In genomic region chr20:63967330-63968135, GRCh38 we compare ENCODE assay signal across 12 cellular contexts. TPM values are rescaled to one million over a fixed set of nuclear protein-coding genes. Genes with fewer than 3 reads are reported as not detected.
DNase-seq lines count a peak whose midpoint lies in the region; ATAC-seq and TF ChIP-seq lines count a peak whose summit lies in the region.
"Had no signal": no experiment of that assay in that cellular context is flagged by ENCODE, and none has a peak within 500 bp of the region (broad histone marks: within the 10 kb centered on the region; RNA-seq: fewer than 3 reads in every experiment).

No MANE protein-coding gene starts in this region.

- H3K9me3 Mint-ChIP-seq in MCF 10A (ENCODE audit: unreplicated experiment) (no peaks in the 10 kb centered on the region), brain (peaks cover 0 to 2% (median 0%) of the 10 kb centered on the region in 5 experiments)
- no peaks in the 10 kb centered on the region for H3K9me3 Mint-ChIP-seq in naive thymus-derived CD4-positive, alpha-beta T cell

- H4K20me1 ChIP-seq in mammary epithelial cell (ENCODE audit: insufficient read depth, low read length) = no peaks in the 10 kb centered on the region

- no peak for TF ChIP-seq POLR2A in transverse colon (IDR thresholded peaks at IDR 0.05)

- H3K9me3 ChIP-seq in mammary epithelial cell (replicated peaks; ENCODE audit: insufficient read depth, low read length) (no peaks in the 10 kb centered on the region), transverse colon (no peaks in the 10 kb centered on the region)
- H3K9me3 ChIP-seq in naive thymus-derived CD4-positive, alpha-beta T cell (ENCODE audit: control insufficient read depth in 2 of 3, low read length in 3 of 3) = peaks cover 0 to 9% (median 0%) of the 10 kb centered on the region in 3 experiments

- no peak overlapping the region for H3K4me2 ChIP-seq in mammary epithelial cell (ENCODE audit: insufficient read depth, low read depth, low read length)

- dilution Hi-C loops in mammary epithelial cell (cut with HindIII; ENCODE audit: low sequenced_read_pairs) = loop anchor here (5.0 kb wide), 1 partner anchor 85 kb away; no protein-coding TSS in a partner anchor

- ATAC-seq in naive thymus-derived CD4-positive, alpha-beta T cell = no peak
- ATAC-seq in HG03457 (IDR thresholded peaks at IDR 0.05; ENCODE audit: unreplicated experiment) (no peak), HG03432 (IDR thresholded peaks at IDR 0.05; ENCODE audit: unreplicated experiment) (no peak)

- WGBS in mammary epithelial cell (ENCODE audit: low coverage, missing lambda C conversion rate) = 84% methylated on average over 23 of the region's 28 CpGs
- 83 to 96% methylated on average over 5 to 22 of the region's 28 CpGs for WGBS in transverse colon (ENCODE audit: low coverage in 1 of 2), 2 donors

- POLR2A ChIA-PET in MCF 10A (lab: Yijun Ruan, JAX) = interaction anchor here (1.6 to 3.2 kb wide), 3 partner anchors 9 to 13 kb away, joined by 9 to 26 read pairs (median 23); partner anchors contain the start of genes PRPF6, SAMD10 and UCKL1
- POLR2A ChIA-PET in naive thymus-derived CD4-positive, alpha-beta T cell (lab: Charles Lee) = interaction anchor here (0.6 to 3.5 kb wide), 7 partner anchors 8 to 16 kb away, joined by 3 to 21 read pairs (median 4); partner anchors contain the start of genes PRPF6 and UCKL1

- H3K4me3 Mint-ChIP-seq in MCF 10A (ENCODE audit: unreplicated experiment) (peak overlapping the region; percentile 75), brain (peak overlapping the region in 4 of 5 experiments; percentile 53 to 84 (median 82))
- peak overlapping the region in 7 of 10 donors; percentile 12 to 91 (median 82) for H3K4me3 Mint-ChIP-seq in naive thymus-derived CD4-positive, alpha-beta T cell

- CTCF ChIA-PET in MCF 10A (lab: Yijun Ruan, JAX) (interaction anchor here (1.1 kb wide), 1 partner anchor 472 kb away, joined by 3 read pairs; no protein-coding TSS in a partner anchor), mammary epithelial cell (lab: Charles Lee; ENCODE audit: low non-redundant PET) (no interaction called here)
- CTCF ChIA-PET in naive thymus-derived CD4-positive, alpha-beta T cell (lab: Charles Lee) = interaction anchor here (1.3 kb wide), 1 partner anchor 70 kb away, joined by 3 read pairs; no protein-coding TSS in a partner anchor

- H3K4me3 ChIP-seq in mammary epithelial cell (replicated peaks in 1 of 3; ENCODE audit: insufficient read depth in 1 of 3, low read depth in 2 of 3, low read length in 3 of 3) (no peak overlapping the region), transverse colon (no peak overlapping the region)
- H3K4me3 ChIP-seq in naive thymus-derived CD4-positive, alpha-beta T cell (ENCODE audit: low read length) = no peak overlapping the region

- H3K36me3 Mint-ChIP-seq in MCF 10A (ENCODE audit: insufficient read depth, unreplicated experiment) (peaks cover 9% of the 10 kb centered on the region), brain (peaks cover 24% of the 10 kb centered on the region)
- H3K36me3 Mint-ChIP-seq in naive thymus-derived CD4-positive, alpha-beta T cell = peaks cover 0 to 29% (median 0%) of the 10 kb centered on the region in 5 donors

- H3K27me3 ChIP-seq in mammary epithelial cell (ENCODE audit: insufficient read depth, low read length) (no peaks in the 10 kb centered on the region), transverse colon (peaks cover 13% of the 10 kb centered on the region)
- H3K27me3 ChIP-seq in naive thymus-derived CD4-positive, alpha-beta T cell (ENCODE audit: control insufficient read depth in 2 of 2, insufficient read depth in 2 of 2, low read length in 2 of 2) = no peaks in the 10 kb centered on the region

- no peak for TF ChIP-seq CTCF in MCF 10A (IDR thresholded peaks at IDR 0.05; ENCODE audit: unreplicated experiment)
- no peak for TF ChIP-seq CTCF in mammary epithelial cell (conservative IDR thresholded peaks at IDR 0.05 in 1 of 2, IDR thresholded peaks at IDR 0.05 in 1 of 2; ENCODE audit: extremely low read depth in 1 of 2, insufficient read depth in 1 of 2, low read depth in 1 of 2, low read length in 2 of 2)
- TF ChIP-seq CTCF in brain (conservative IDR thresholded peaks at IDR 0.05) = no peak
- no peak for TF ChIP-seq CTCF in transverse colon (IDR thresholded peaks at IDR 0.05)

- H3K36me3 ChIP-seq in mammary epithelial cell (ENCODE audit: insufficient read depth, low read length) = no peaks in the 10 kb centered on the region
- peaks cover 0 to 44% (median 6%) of the 10 kb centered on the region in 3 experiments for H3K36me3 ChIP-seq in naive thymus-derived CD4-positive, alpha-beta T cell (ENCODE audit: control insufficient read depth in 2 of 3, insufficient read depth in 3 of 3, low read length in 3 of 3)
- H3K36me3 ChIP-seq in transverse colon = no peaks in the 10 kb centered on the region

- DNase-seq in MCF 10A (ENCODE audit: unreplicated experiment) (no peak), mammary epithelial cell (no peak), transverse colon (peak; percentile 8), activated gamma-delta T cell (lab: John Stamatoyannopoulos, UW) (no peak)
- peak in 1 of 9 donors; percentile 3 for DNase-seq in naive thymus-derived CD4-positive, alpha-beta T cell
- DNase-seq: anterior cingulate cortex, cortex of kidney, NCI-H1417 treated with DMSO at 0.1 percent for 48 hours, NCI-H345 had no signal

- H3K27ac ChIP-seq in mammary epithelial cell (ENCODE audit: insufficient read depth, low read depth, low read length) (no peak overlapping the region), transverse colon (no peak overlapping the region)
- peak overlapping the region; percentile 80 for H3K27ac ChIP-seq in naive thymus-derived CD4-positive, alpha-beta T cell (ENCODE audit: low read depth, low read length)

- intact Hi-C loops in MCF 10A (cut with micrococcal nuclease) = no loop called here
- intact Hi-C loops in mammary epithelial cell (cut with micrococcal nuclease) = no loop called here
- intact Hi-C loops in naive thymus-derived CD4-positive, alpha-beta T cell (cut with micrococcal nuclease) = no loop called here
- intact Hi-C loops in transverse colon (cut with DNase I; ENCODE audit: low total_unique reads) = no loop called here

- H3K4me1 ChIP-seq in mammary epithelial cell (ENCODE audit: insufficient read depth, low read length) (peaks cover 13% of the 10 kb centered on the region), transverse colon (peaks cover 8 to 16% (median 11%) of the 10 kb centered on the region in 4 donors)
- peaks cover 9% of the 10 kb centered on the region in 2 donors for H3K4me1 ChIP-seq in naive thymus-derived CD4-positive, alpha-beta T cell (ENCODE audit: control insufficient read depth in 2 of 2, insufficient read depth in 2 of 2, low read length in 2 of 2)

- H3K9ac ChIP-seq in mammary epithelial cell (ENCODE audit: insufficient read depth, low read length) = no peak overlapping the region

- H3K27me3 Mint-ChIP-seq in MCF 10A (ENCODE audit: insufficient read depth, unreplicated experiment) (no peaks in the 10 kb centered on the region), brain (peaks cover 3% of the 10 kb centered on the region)
- H3K27me3 Mint-ChIP-seq in naive thymus-derived CD4-positive, alpha-beta T cell = peaks cover 0 to 2% (median 0%) of the 10 kb centered on the region in 5 donors

- no peak for TF ChIP-seq EP300 in transverse colon (IDR thresholded peaks at IDR 0.05; ENCODE audit: low read depth)

- H3K4me1 Mint-ChIP-seq in MCF 10A (ENCODE audit: insufficient read depth, unreplicated experiment) = peaks cover 13% of the 10 kb centered on the region
- H3K4me1 Mint-ChIP-seq in brain = peaks cover 20% of the 10 kb centered on the region
- peaks cover 0 to 23% (median 17%) of the 10 kb centered on the region in 7 donors for H3K4me1 Mint-ChIP-seq in naive thymus-derived CD4-positive, alpha-beta T cell

- peaks cover 12% of the 10 kb centered on the region for H3K79me2 ChIP-seq in mammary epithelial cell (ENCODE audit: insufficient read depth, low read length)

- H3K27ac Mint-ChIP-seq in MCF 10A (ENCODE audit: low read depth, unreplicated experiment) (no peak overlapping the region), brain (peak overlapping the region in 3 of 5 experiments; percentile 48 to 81 (median 59))
- H3K27ac Mint-ChIP-seq in naive thymus-derived CD4-positive, alpha-beta T cell = peak overlapping the region in 6 of 9 donors; percentile 71 to 91 (median 87)

- BruUV-seq in MCF 10A (replicated peaks; lab: Mats Ljungman, UMichigan) (no TSS peak), mammary epithelial cell (replicated peaks; lab: Mats Ljungman, UMichigan) (no TSS peak)

- in situ Hi-C loops in mammary epithelial cell (cut with MboI; ENCODE audit: low sequenced_read_pairs in 2 of 2) (no loop called here), transverse colon (cut with MboI; ENCODE audit: low pct_ligation_motif_present in 1 of 4, low pct_unique_long_range_greater_than_20kb in 1 of 4, low sequenced_read_pairs in 3 of 4) (no loop called here)

- H2AFZ ChIP-seq in mammary epithelial cell (ENCODE audit: low read depth, low read length) = no peak overlapping the region

RNA-seq across cellular contexts. Expression of gene ZNF512B, which starts 2.2 kb away (rescaled TPM):
- total RNA-seq in MCF 10A (2022) (23.5 and 26.6 TPM in 2 replicates), mammary epithelial cell (10 to 100 TPM in 1 of 2 donors, 1 to 10 TPM in 1; 9.2 to 17.2 TPM), transverse colon (1 to 10 TPM; 1.8 to 5.2 (median 2.1) TPM)
- polyA plus RNA-seq in mammary epithelial cell (3.2 TPM), brain (ENCODE audit: insufficient read depth, low read depth, low replicate concordance) (15.2 TPM)
- 3.9 TPM for polyA minus RNA-seq in mammary epithelial cell
- total RNA-seq in naive thymus-derived CD4-positive, alpha-beta T cell = 10 to 100 TPM; 17.7 to 29.8 (median 26.3) TPM
- 1 to 10 TPM; 1.1 to 2.4 TPM for polyA plus RNA-seq in naive thymus-derived CD4-positive, alpha-beta T cell

RNA-seq across cellular contexts. Expression of gene UCKL1, which starts 11.3 kb away (rescaled TPM):
- total RNA-seq in MCF 10A (2022) (38.6 and 43.7 TPM in 2 replicates), mammary epithelial cell (10 to 100 TPM; 28.5 to 34.3 TPM), transverse colon (100 to 1,000 TPM in 1 of 4 donors, 10 to 100 TPM in 3; 41.1 to 189 (median 68.5) TPM)
- polyA plus RNA-seq in mammary epithelial cell (37.0 TPM), brain (ENCODE audit: insufficient read depth, low read depth, low replicate concordance) (45.7 TPM)
- polyA minus RNA-seq in mammary epithelial cell = 17.7 TPM
- 10 to 100 TPM; 42.0 to 49.0 (median 46.6) TPM for total RNA-seq in naive thymus-derived CD4-positive, alpha-beta T cell
- 10 to 100 TPM; 20.5 to 33.0 TPM for polyA plus RNA-seq in naive thymus-derived CD4-positive, alpha-beta T cell

RNA-seq across cellular contexts. Expression of gene SAMD10, which starts 11.9 kb away (rescaled TPM):
- total RNA-seq in MCF 10A (2022) (4.4 and 4.5 TPM in 2 replicates), mammary epithelial cell (1 to 10 TPM; 1.5 to 3.5 TPM), transverse colon (10 to 100 TPM in 3 of 4 donors, 1 to 10 TPM in 1; 5.9 to 86.2 (median 19.4) TPM)
- polyA plus RNA-seq in mammary epithelial cell (0.83 TPM), brain (ENCODE audit: insufficient read depth, low read depth, low replicate concordance) (29.4 TPM)
- 0.67 TPM for polyA minus RNA-seq in mammary epithelial cell
- 10 to 100 TPM; 10.2 to 37.8 (median 22.7) TPM for total RNA-seq in naive thymus-derived CD4-positive, alpha-beta T cell
- 10 to 100 TPM; 11.5 to 14.2 TPM for polyA plus RNA-seq in naive thymus-derived CD4-positive, alpha-beta T cell

RNA-seq across cellular contexts. Expression of gene PRPF6, which starts 13.4 kb away (rescaled TPM):
- total RNA-seq in MCF 10A (2022) = 70.9 and 88.5 TPM in 2 replicates
- 10 to 100 TPM; 33.5 to 56.9 TPM for total RNA-seq in mammary epithelial cell
- polyA plus RNA-seq in mammary epithelial cell = 34.0 TPM
- 81.7 TPM for polyA minus RNA-seq in mammary epithelial cell
- 196 TPM for polyA plus RNA-seq in brain (ENCODE audit: insufficient read depth, low read depth, low replicate concordance)
- total RNA-seq in naive thymus-derived CD4-positive, alpha-beta T cell = 10 to 100 TPM; 71.2 to 95.8 (median 82.9) TPM
- polyA plus RNA-seq in naive thymus-derived CD4-positive, alpha-beta T cell = 100 to 1,000 TPM in 1 of 2 donors, 10 to 100 TPM in 1; 86.9 to 127 TPM
- 10 to 100 TPM; 29.2 to 55.7 (median 51.8) TPM for total RNA-seq in transverse colon
